Comparison of ENCODE assay signal across 18 cellular contexts in genomic region chr14:26137161-26137560, GRCh38.
DNase-seq lines count a peak whose midpoint lies in the region; ATAC-seq and TF ChIP-seq lines count a peak whose summit lies in the region.
"Had no signal": no experiment of that assay in that cellular context is flagged by ENCODE, and none has a peak within 500 bp of the region (broad histone marks: within the 10 kb centered on the region; RNA-seq: fewer than 3 reads in every experiment).

No MANE protein-coding gene starts in this region.

- H3K4me3 ChIP-seq in endodermal cell (ENCODE audit: low read length), result peak overlapping the region; percentile 21
- H3K4me3 ChIP-seq: upper lobe of right lung had no signal

- H3K9ac ChIP-seq in endodermal cell (ENCODE audit: extremely low read depth, low read length, poor library complexity, severe bottlenecking), result no peak overlapping the region

- H3K9me3 ChIP-seq in endodermal cell (ENCODE audit: control insufficient read depth, low read length), result peaks cover 6% of the 10 kb centered on the region
- H3K9me3 ChIP-seq: neutrophil, upper lobe of right lung had no signal

- peaks cover 7% of the 10 kb centered on the region for H3K4me1 ChIP-seq in endodermal cell (ENCODE audit: control insufficient read depth, insufficient read depth, low read length)
- H3K4me1 ChIP-seq: upper lobe of right lung had no signal

- no peaks in the 10 kb centered on the region for H3K27me3 Mint-ChIP-seq in activated naive CD4-positive, alpha-beta T cell treated with anti-CD3 and anti-CD28 coated beads for 36 hours (ENCODE audit: low read depth)
- no peaks in the 10 kb centered on the region for H3K27me3 Mint-ChIP-seq in endodermal cell (ENCODE audit: insufficient read depth)
- H3K27me3 Mint-ChIP-seq: effector memory CD8-positive, alpha-beta T cell; stimulated activated naive CD8-positive, alpha-beta T cell treated with anti-CD3 and anti-CD28 coated beads, Interleukin-15, Interleukin-2, amounts not matched to agents 100 ng/mL and 50 ng/mL, for 24 hours had no signal

- intact Hi-C loops in activated naive CD4-positive, alpha-beta T cell treated with anti-CD3 and anti-CD28 coated beads for 36 hours (cut with micrococcal nuclease), result no loop called here

- no peaks in the 10 kb centered on the region for H3K4me1 Mint-ChIP-seq in activated naive CD4-positive, alpha-beta T cell treated with anti-CD3 and anti-CD28 coated beads for 36 hours (ENCODE audit: low read depth)
- H3K4me1 Mint-ChIP-seq in endodermal cell, result peaks cover 13% of the 10 kb centered on the region

- TF ChIP-seq POLR2A in GM18505 (IDR thresholded peaks at IDR 0.05; ENCODE audit: borderline replicate concordance, extremely low read depth, insufficient read depth, insufficient read length), result no peak

- no peak overlapping the region for H3K4me3 Mint-ChIP-seq in activated naive CD4-positive, alpha-beta T cell treated with anti-CD3 and anti-CD28 coated beads for 36 hours
- no peak overlapping the region for H3K4me3 Mint-ChIP-seq in endodermal cell
- H3K4me3 Mint-ChIP-seq: CD8-positive, alpha-beta T cell; effector memory CD8-positive, alpha-beta T cell; stimulated activated naive CD8-positive, alpha-beta T cell treated with anti-CD3 and anti-CD28 coated beads, Interleukin-15, Interleukin-2, amounts not matched to agents 100 ng/mL and 50 ng/mL, for 24 hours had no signal

- TF ChIP-seq CTCF in endodermal cell (conservative IDR thresholded peaks at IDR 0.05), result peak; percentile 70

- no peaks in the 10 kb centered on the region for H3K36me3 ChIP-seq in endodermal cell (ENCODE audit: control insufficient read depth, insufficient read depth, low read length)
- H3K36me3 ChIP-seq: neutrophil, upper lobe of right lung had no signal

- peaks cover 8% of the 10 kb centered on the region for H3K9me3 Mint-ChIP-seq in activated naive CD4-positive, alpha-beta T cell treated with anti-CD3 and anti-CD28 coated beads for 36 hours
- peaks cover 8% of the 10 kb centered on the region for H3K9me3 Mint-ChIP-seq in endodermal cell

- no peak overlapping the region for H3K27ac Mint-ChIP-seq in activated naive CD4-positive, alpha-beta T cell treated with anti-CD3 and anti-CD28 coated beads for 36 hours
- H3K27ac Mint-ChIP-seq in endodermal cell, result no peak overlapping the region
- H3K27ac Mint-ChIP-seq: CD8-positive, alpha-beta T cell; effector memory CD8-positive, alpha-beta T cell; stimulated activated naive CD8-positive, alpha-beta T cell treated with anti-CD3 and anti-CD28 coated beads, Interleukin-15, Interleukin-2, amounts not matched to agents 100 ng/mL and 50 ng/mL, for 24 hours had no signal

- CTCF ChIA-PET in activated naive CD4-positive, alpha-beta T cell treated with anti-CD3 and anti-CD28 coated beads for 36 hours (lab: Charles Lee), result no interaction called here

- no peaks in the 10 kb centered on the region for H3K27me3 ChIP-seq in endodermal cell (ENCODE audit: control insufficient read depth, insufficient read depth, low read length, poor library complexity, severe bottlenecking)
- H3K27me3 ChIP-seq: neutrophil, upper lobe of right lung had no signal

- H3K27ac ChIP-seq in endodermal cell (ENCODE audit: low read depth, low read length), result no peak overlapping the region
- H3K27ac ChIP-seq: neutrophil, upper lobe of right lung had no signal

- ATAC-seq in HG03045 (IDR thresholded peaks at IDR 0.05; ENCODE audit: unreplicated experiment) (no peak), GM18505 (IDR thresholded peaks at IDR 0.05; ENCODE audit: unreplicated experiment) (no peak)
- ATAC-seq: CD8-positive, alpha-beta T cell; effector memory CD8-positive, alpha-beta T cell; left lobe of liver; upper lobe of right lung had no signal

- whole genome bisulfite sequencing in endodermal cell (ENCODE audit: insufficient coverage in 1 of 2, insufficient read length in 1 of 2), 2 experiments, result 88% methylated on average over 1 of the region's 1 CpG; no CpG with 5 or more reads in 1 of the 2 experiments

- no peaks in the 10 kb centered on the region for H3K36me3 Mint-ChIP-seq in activated naive CD4-positive, alpha-beta T cell treated with anti-CD3 and anti-CD28 coated beads for 36 hours (ENCODE audit: low read depth)
- no peaks in the 10 kb centered on the region for H3K36me3 Mint-ChIP-seq in endodermal cell (ENCODE audit: low read depth)
- H3K36me3 Mint-ChIP-seq: CD8-positive, alpha-beta T cell had no signal

- DNase-seq in activated naive CD4-positive, alpha-beta T cell treated with anti-CD3 and anti-CD28 coated beads for 36 hours, result peak; percentile 5
- no peak for DNase-seq in activated naive CD4-positive, alpha-beta T cell (lab: John Stamatoyannopoulos, UW)
- peak; percentile 22 for DNase-seq in NAMALWA (ENCODE audit: low spot score)
- DNase-seq in endodermal cell, result peak; percentile 49
- DNase-seq in stimulated activated CD8-positive, alpha-beta memory T cell treated with anti-CD3 and anti-CD28 coated beads, Interleukin-4, amount 100 ng/mL, for 48 hours, result peak; percentile 20
- no peak for DNase-seq in NCI-H187 treated with DMSO at 0.1 percent for 48 hours (lab: John Stamatoyannopoulos, UW)
- DNase-seq: CD8-positive, alpha-beta T cell; effector memory CD8-positive, alpha-beta T cell; H7; NCI-H1436; retina; T-helper 1 cell; upper lobe of right lung had no signal

Comparison
In these comparisons a context has a peak if more than half of its experiments do, and no peak if none do; other contexts are left out.
1. DNase-seq: peak in activated naive CD4-positive, alpha-beta T cell treated with anti-CD3 and anti-CD28 coated beads for 36 hours (single experiment), NAMALWA (single experiment), endodermal cell (single experiment) and stimulated activated CD8-positive, alpha-beta memory T cell treated with anti-CD3 and anti-CD28 coated beads, Interleukin-4, amount 100 ng/mL, for 48 hours (single experiment); none in activated naive CD4-positive, alpha-beta T cell (0 of 4) and NCI-H187 treated with DMSO at 0.1 percent for 48 hours (single experiment).